34 cellular contexts compared by ENCODE assay signal in the genomic region with DNA sequence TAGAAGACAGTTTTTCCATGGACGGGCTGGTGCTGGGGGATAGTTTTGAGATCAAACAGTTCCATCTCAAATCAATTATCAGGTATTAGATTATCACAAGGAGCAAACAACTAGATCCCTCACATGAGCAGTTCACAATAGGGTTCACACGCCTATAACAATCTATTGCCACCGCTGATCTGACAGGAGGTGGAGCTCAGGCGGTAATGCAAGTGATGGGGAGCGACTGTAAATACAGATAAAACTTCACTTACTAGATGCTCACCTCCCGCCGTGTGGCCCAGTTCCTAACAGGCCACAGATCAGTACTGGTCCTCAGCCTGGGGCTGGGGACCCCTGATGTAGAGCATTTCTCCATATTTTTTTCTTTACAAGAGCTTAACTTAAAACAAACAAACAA.
"Had no signal": no experiment of that assay in that cellular context is flagged by ENCODE, and none has a peak within 500 bp of the region (broad histone marks: within the 10 kb centered on the region; RNA-seq: fewer than 3 reads in every experiment).

No MANE protein-coding gene starts in this region.

- H3K27ac ChIP-seq: KMS-11 had no signal

- H3K4me3 ChIP-seq: MG63 had no signal

- H3K9me3 ChIP-seq: MG63 had no signal

- DNase-seq: Karpas-422, Kasumi-1, MG63, MM.1S, MV-4-11, NCI-H1048, NCI-H1092, NCI-H1092 treated with DMSO at 0.1 percent for 48 hours, NCI-H1105, NCI-H1105 treated with DMSO at 0.1 percent for 48 hours, NCI-H1417, NCI-H1417 treated with DMSO at 0.1 percent for 48 hours, NCI-H1436, NCI-H1436 treated with DMSO at 0.1 percent for 48 hours, NCI-H146, NCI-H1694, NCI-H1694 treated with DMSO at 0.1 percent for 48 hours, NCI-H187, NCI-H187 treated with DMSO at 0.1 percent for 48 hours, NCI-H1930, NCI-H2029, NCI-H2029 treated with DMSO at 0.1 percent for 48 hours, NCI-H2081, NCI-H2081 treated with DMSO at 0.1 percent for 48 hours, NCI-H2107, NCI-H2171, NCI-H2171 treated with DMSO at 0.1 percent for 48 hours, NCI-H2227 treated with DMSO at 0.1 percent for 48 hours, NCI-H226, NCI-H345, NCI-H446, NCI-H446 treated with DMSO at 0.1 percent for 48 hours, NCI-H510A had no signal

- H3K36me3 ChIP-seq: MG63 had no signal

- H3K27me3 ChIP-seq: MG63 had no signal

- H3K9ac ChIP-seq: KMS-11 had no signal
